Comparison of ENCODE assay signal across 8 cellular contexts in genomic region chr19:36849701-36850645, GRCh38. TPM values are rescaled to one million over a fixed set of nuclear protein-coding genes. Genes with fewer than 3 reads are reported as not detected.
DNase-seq lines count a peak whose midpoint lies in the region; ATAC-seq and TF ChIP-seq lines count a peak whose summit lies in the region.

No MANE protein-coding gene starts in this region.

- peaks cover 4% of the 10 kb centered on the region for H3K9me3 ChIP-seq in neural progenitor cell (ENCODE audit: low read depth)
- H3K9me3 ChIP-seq in stomach, result peaks cover 0 to 30% (median 10%) of the 10 kb centered on the region in 4 donors

- H3K4me2 ChIP-seq in neural progenitor cell, result peak overlapping the region; percentile 72

- no peak for TF ChIP-seq EP300 in stomach (IDR thresholded peaks at IDR 0.05)

- peaks cover 62% of the 10 kb centered on the region for H3K79me2 ChIP-seq in neural progenitor cell (ENCODE audit: low read depth)

- H3K9ac ChIP-seq in neural progenitor cell, result peak overlapping the region; percentile 75

- peaks cover 51% of the 10 kb centered on the region for H3K9me3 Mint-ChIP-seq in neural progenitor cell

- no peak for TF ChIP-seq POLR2A in stomach (IDR thresholded peaks at IDR 0.05)

- no peak overlapping the region for H3K4me3 Mint-ChIP-seq in neural progenitor cell

- H3K27ac ChIP-seq in foreskin keratinocyte, result peak overlapping the region; percentile 50
- no peak overlapping the region for H3K27ac ChIP-seq in neural progenitor cell
- H3K27ac ChIP-seq in stomach, result peak overlapping the region; percentile 75 to 90 (median 87)

- H4K20me1 ChIP-seq in neural progenitor cell (ENCODE audit: low read depth), result no peaks in the 10 kb centered on the region

- H3K4me3 ChIP-seq in LNCaP clone FGC (ENCODE audit: low read depth, low read length), result peak overlapping the region; percentile 97
- peak overlapping the region; percentile 73 for H3K4me3 ChIP-seq in neural progenitor cell
- H3K4me3 ChIP-seq in stomach, result peak overlapping the region; percentile 72 to 91 (median 78)

- H3K4me1 ChIP-seq in foreskin keratinocyte (no peaks in the 10 kb centered on the region), neural progenitor cell (peaks cover 7% of the 10 kb centered on the region), stomach (peaks cover 12 to 36% (median 21%) of the 10 kb centered on the region in 4 donors)

- H2AFZ ChIP-seq in neural progenitor cell (replicated peaks), result peak overlapping the region; percentile 95

- H3K36me3 ChIP-seq in neural progenitor cell, result peaks cover 20% of the 10 kb centered on the region
- H3K36me3 ChIP-seq in stomach, result peaks cover 5 to 41% (median 28%) of the 10 kb centered on the region in 4 donors

- ATAC-seq in GM21786 (IDR thresholded peaks at IDR 0.05; ENCODE audit: unreplicated experiment) (peak; percentile 70), foreskin keratinocyte (peak; percentile 90)

- intact Hi-C loops in stomach (cut with DNase I; ENCODE audit: low total_unique reads), result loop anchor here (10.0 kb wide), 1 partner anchor 475 kb away; no protein-coding TSS in a partner anchor

- H3K27me3 ChIP-seq in foreskin keratinocyte (no peaks in the 10 kb centered on the region), neural progenitor cell (no peaks in the 10 kb centered on the region), stomach (no peaks in the 10 kb centered on the region)

- 0 to 1% (median 0%) methylated on average over 37 of the region's 37 CpGs for WGBS in stomach, 5 donors

- no peaks in the 10 kb centered on the region for H3F3A ChIP-seq in neural progenitor cell (ENCODE audit: low read depth)

- TF ChIP-seq CTCF in LNCaP clone FGC (IDR thresholded peaks at IDR 0.05; ENCODE audit: control insufficient read depth, extremely low read depth, insufficient read depth) (no peak), foreskin keratinocyte (conservative IDR thresholded peaks at IDR 0.05) (no peak), neural progenitor cell (IDR thresholded peaks at IDR 0.05) (no peak), stomach (IDR thresholded peaks at IDR 0.05) (no peak)

- H3K36me3 Mint-ChIP-seq in neural progenitor cell, result peaks cover 52% of the 10 kb centered on the region

- DNase-seq in Daoy (ENCODE audit: low read depth) (peak; percentile 91), LNCaP clone FGC (ENCODE audit: low read depth) (peak; percentile 75), SHP77 treated with DMSO at 0.1 percent for 48 hours (lab: John Stamatoyannopoulos, UW) (peak; percentile 78), activated gamma-delta T cell treated with Interleukin-2 at 50 U/mL for 16 hours (peak; percentile 86), foreskin keratinocyte (peak; percentile 82 to 90), neural progenitor cell (ENCODE audit: low spot score) (peak; percentile 96), stomach (peak; percentile 90)

- H3K4me1 Mint-ChIP-seq in neural progenitor cell, result no peaks in the 10 kb centered on the region

- H3K27me3 Mint-ChIP-seq in neural progenitor cell (ENCODE audit: insufficient read depth, low read depth), result peaks cover 2% of the 10 kb centered on the region

- no peak overlapping the region for H3K27ac Mint-ChIP-seq in neural progenitor cell

RNA-seq across cellular contexts. Expression of gene ZNF345, which starts 0.7 kb away (rescaled TPM):
- 0.24 and 2.5 TPM in 2 replicates for total RNA-seq in Daoy (2014; rRNA removed; shearing (Covaris generic))
- 1.1 and 1.3 TPM in 2 replicates for total RNA-seq in foreskin keratinocyte
- polyA plus RNA-seq in foreskin keratinocyte, result 0.29 and 0.47 TPM in 2 replicates
- total RNA-seq in neural progenitor cell (ENCODE audit: low replicate concordance), result 11.7 and 18.1 TPM in 2 replicates
- 10 to 100 TPM in 2 of 5 donors, 1 to 10 TPM in 3; 4.9 to 24.1 (median 9.9) TPM for total RNA-seq in stomach
- 1 to 10 TPM; 1.6 to 3.7 (median 3.4) TPM for polyA plus RNA-seq in stomach

RNA-seq across cellular contexts. Expression of gene ZNF790, which starts 11.8 kb away (rescaled TPM):
- 4.0 and 12.7 TPM in 2 replicates for total RNA-seq in Daoy (2014; rRNA removed; shearing (Covaris generic))
- total RNA-seq in foreskin keratinocyte, result 6.1 and 6.5 TPM in 2 replicates
- 2.6 and 2.9 TPM in 2 replicates for polyA plus RNA-seq in foreskin keratinocyte
- total RNA-seq in neural progenitor cell (ENCODE audit: low replicate concordance), result 13.7 and 18.8 TPM in 2 replicates
- total RNA-seq in stomach, result 10 to 100 TPM in 1 of 5 donors, 1 to 10 TPM in 3, not detected in 1; 1.2 to 13.6 (median 8.2) TPM
- 1 to 10 TPM; 2.3 to 2.7 (median 2.6) TPM for polyA plus RNA-seq in stomach
